In the genomic region with DNA sequence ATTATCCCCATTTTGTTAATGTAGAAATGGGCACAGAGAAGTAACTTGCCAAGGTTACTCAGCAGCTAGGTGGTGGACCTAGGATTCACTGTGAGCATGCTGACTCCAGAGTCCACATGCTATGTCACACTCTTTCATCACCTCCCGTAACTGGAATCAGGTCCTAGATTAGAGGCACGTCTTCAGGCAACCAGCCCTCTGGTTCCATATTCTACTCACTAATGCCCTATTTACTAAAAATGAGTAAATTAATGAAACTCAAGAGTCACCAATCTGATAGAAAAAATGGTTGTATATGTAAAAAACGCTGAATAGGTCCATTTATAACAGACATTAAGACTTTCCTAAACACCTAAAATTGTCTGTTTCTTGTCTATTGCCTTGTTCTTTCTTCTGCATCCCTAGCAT, we compare ENCODE assay signal across 11 cellular contexts. TPM values are rescaled to one million over a fixed set of nuclear protein-coding genes. Genes with fewer than 3 reads are reported as not detected.
A peak's percentile ranks its signal among the peaks of the same experiment; 100 is the strongest.
DNase-seq lines count a peak whose midpoint lies in the region; ATAC-seq, FAIRE-seq and TF ChIP-seq lines count a peak whose summit lies in the region.
"Had no signal": no experiment of that assay in that cellular context is flagged by ENCODE, and none has a peak within 500 bp of the region (broad histone marks: within the 10 kb centered on the region; RNA-seq: fewer than 3 reads in every experiment).

No MANE protein-coding gene starts in this region.

- FAIRE-seq in urothelium cell line (lab: Jason Lieb, UNC): no peak

- TF ChIP-seq CTCF in foreskin keratinocyte (conservative IDR thresholded peaks at IDR 0.05) (no peak), GM13976 (IDR thresholded peaks at IDR 0.05; ENCODE audit: borderline replicate concordance, control extremely low read depth, extremely low read depth, insufficient read depth, missing control alignments) (no peak)

- DNase-seq in ELR (ENCODE audit: low read depth): peak; percentile 10
- DNase-seq in foreskin keratinocyte: no peak
- DNase-seq in GM13976 (ENCODE audit: low spot score): no peak
- DNase-seq in stimulated activated CD4-positive, alpha-beta T cell treated with anti-CD3 and anti-CD28 coated beads, Interleukin-12 subunit alpha, Interleukin-12 subunit beta, amount 100 ng/mL, for 4 hours: no peak
- DNase-seq in urothelium cell line (ENCODE audit: low spot score): no peak
- no peak for DNase-seq in cortex of kidney (lab: John Stamatoyannopoulos, UW)
- DNase-seq: Calu3 had no signal

- H3K27me3 ChIP-seq in foreskin keratinocyte: no peaks in the 10 kb centered on the region
- H3K27me3 ChIP-seq: cardiac muscle cell had no signal

- H3K27ac ChIP-seq in foreskin keratinocyte: no peak overlapping the region
- H3K27ac ChIP-seq: cardiac muscle cell had no signal

- H3K4me1 ChIP-seq in foreskin keratinocyte: peaks cover 10% of the 10 kb centered on the region

- in situ Hi-C loops in GM13976 (cut with MboI; ENCODE audit: low sequenced_read_pairs, unreplicated experiment): no loop called here

- peak; percentile 27 for ATAC-seq in GM21529 (IDR thresholded peaks at IDR 0.05; ENCODE audit: unreplicated experiment)
- ATAC-seq in HG03520 (IDR thresholded peaks at IDR 0.05; ENCODE audit: unreplicated experiment): peak; percentile 18
- peak; percentile 60 for ATAC-seq in foreskin keratinocyte

RNA-seq across cellular contexts. Expression of gene RUFY3, which starts 7.7 kb away (rescaled TPM):
- 17.0 and 19.3 TPM in 2 replicates for total RNA-seq in foreskin keratinocyte
- 6.9 and 7.3 TPM in 2 replicates for polyA plus RNA-seq in foreskin keratinocyte

RNA-seq across cellular contexts. Expression of gene UTP3, which starts 25.7 kb away (rescaled TPM):
- 27.2 and 31.4 TPM in 2 replicates for total RNA-seq in foreskin keratinocyte
- polyA plus RNA-seq in foreskin keratinocyte: 22.3 and 27.5 TPM in 2 replicates

RNA-seq across cellular contexts. Expression of gene JCHAIN, which starts 47.8 kb away (rescaled TPM):
- total RNA-seq in foreskin keratinocyte: not detected in 2 replicates
- not detected in 2 replicates for polyA plus RNA-seq in foreskin keratinocyte
- total RNA-seq: Calu3; cardiac muscle cell; T-helper 1 cell treated with Interleukin-12 subunit alpha and Interleukin-12 subunit beta and Interleukin-4 antibody, amounts not matched to agents 30 ng/mL and 1 ng/mL, for 36 hours had no signal
- polyA plus RNA-seq: cardiac muscle cell had no signal
